ENCODE assay signal across 17 cellular contexts in the genomic region with DNA sequence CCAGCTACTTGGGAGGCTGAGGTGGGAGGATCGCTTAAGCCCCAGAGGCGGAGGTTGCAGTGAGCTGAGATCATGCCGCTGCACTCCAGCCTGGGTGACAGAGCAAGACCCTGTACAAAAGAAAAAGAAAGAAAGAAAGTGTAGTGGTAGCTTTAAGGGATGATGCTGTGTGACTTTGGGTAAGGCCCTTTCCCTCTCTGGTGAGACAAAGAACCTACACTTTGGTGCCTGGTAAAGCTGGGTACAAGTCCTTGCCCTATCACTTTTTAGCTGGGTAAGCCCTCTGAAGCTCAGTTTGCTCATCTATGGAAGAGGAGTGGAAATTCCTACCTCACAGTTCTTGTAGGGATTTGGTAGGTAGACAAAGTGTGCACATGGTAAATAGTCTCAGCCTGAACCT.
"Had no signal": no experiment of that assay in that cellular context is flagged by ENCODE, and none has a peak within 500 bp of the region (broad histone marks: within the 10 kb centered on the region; RNA-seq: fewer than 3 reads in every experiment).

No MANE protein-coding gene starts in this region.

- ATAC-seq: heart left ventricle; left lobe of liver; naive thymus-derived CD4-positive, alpha-beta T cell; sciatic nerve; stimulated activated naive B cell treated with anti-CD40 and anti-IgM and Interleukin-4, amounts not matched to agents 10 μg/mL and 1 μg/mL and 100 μg/mL, for 72 hours; stimulated activated naive CD8-positive, alpha-beta T cell treated with anti-CD3 and anti-CD28 coated beads, Interleukin-15, amount 100 ng/mL, for 72 hours had no signal

- DNase-seq: colonic mucosa; effector CD4-positive, alpha-beta T cell; foreskin melanocyte; hippocampal formation; mammary epithelial cell; naive thymus-derived CD4-positive, alpha-beta T cell; stimulated activated CD4-positive, alpha-beta T cell treated with anti-CD3 and anti-CD28 coated beads, Interleukin-2, amount 100 ng/mL, for 24 hours; stimulated activated CD4-positive, alpha-beta T cell treated with anti-CD3 and anti-CD28 coated beads, Interleukin-4, amount 100 ng/mL, for 4 hours; stimulated activated naive B cell treated with anti-CD40 and anti-IgM and Interleukin-4, amounts not matched to agents 10 μg/mL and 1 μg/mL and 100 μg/mL, for 72 hours; stimulated activated naive CD8-positive, alpha-beta T cell treated with anti-CD3 and anti-CD28 coated beads, Interleukin-15, amount 100 ng/mL, for 72 hours; transverse colon had no signal

- H3K4me3 ChIP-seq: colonic mucosa, heart left ventricle, skin epidermis, thoracic aorta, transverse colon had no signal

- H3K27me3 ChIP-seq: colonic mucosa, neutrophil, transverse colon had no signal

- H3K27ac ChIP-seq: colonic mucosa, neutrophil, thoracic aorta had no signal

- H3K9me3 ChIP-seq: colonic mucosa, heart left ventricle, neutrophil, thoracic aorta, transverse colon had no signal

- H3K36me3 ChIP-seq: colonic mucosa, heart left ventricle, neutrophil, thoracic aorta, transverse colon had no signal
